18 cellular contexts compared by ENCODE assay signal in the genomic region with DNA sequence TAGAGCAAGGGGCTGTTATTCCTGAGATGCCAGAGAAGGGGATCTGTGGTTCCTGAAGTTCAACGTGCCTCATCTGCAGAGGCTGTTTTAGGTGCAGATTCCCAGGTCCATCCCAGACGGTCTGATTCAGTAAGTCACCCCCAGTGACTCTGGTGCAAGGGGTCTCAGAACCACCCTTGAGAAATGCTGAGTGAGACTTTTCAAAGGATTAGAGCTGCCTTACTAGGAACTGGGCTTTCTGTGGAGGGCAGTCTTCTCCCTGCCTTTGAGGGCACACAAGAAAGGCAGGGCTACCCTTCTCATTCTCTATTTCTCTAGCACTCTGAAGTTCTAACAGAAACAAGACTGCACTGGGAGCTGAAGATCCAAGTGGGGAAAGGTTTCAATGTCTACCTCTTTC.
"Had no signal": no experiment of that assay in that cellular context is flagged by ENCODE, and none has a peak within 500 bp of the region (broad histone marks: within the 10 kb centered on the region; RNA-seq: fewer than 3 reads in every experiment).

No MANE protein-coding gene starts in this region.

- FAIRE-seq: RCC 7860 had no signal

- DNase-seq: Kasumi-1, MM.1S, NCI-H1092 treated with DMSO at 0.1 percent for 48 hours, NCI-H1436, NCI-H1694, NCI-H187 treated with DMSO at 0.1 percent for 48 hours, NCI-H2029 treated with DMSO at 0.1 percent for 48 hours, NCI-H2227 treated with DMSO at 0.1 percent for 48 hours, NCI-H524, NCI-H526 treated with DMSO at 0.1 percent for 48 hours, NCI-H748 treated with DMSO at 0.1 percent for 48 hours, SHP77 treated with DMSO at 0.1 percent for 48 hours, SJCRH30, T-helper 1 cell had no signal

- H3K9me3 ChIP-seq: SJCRH30 had no signal

- ATAC-seq: Right ventricle myocardium inferior, SK-N-SH treated with all-trans-retinoic acid at 6 μM for 48 hours had no signal

- H3K4me1 ChIP-seq: SJCRH30 had no signal

- H3K4me2 ChIP-seq: KMS-11 had no signal

- H3K27ac ChIP-seq: KMS-11, SJCRH30 had no signal

- H3K36me3 ChIP-seq: SJCRH30 had no signal

- H3K9ac ChIP-seq: KMS-11 had no signal

- H3K4me3 ChIP-seq: SJCRH30 had no signal
